ENCODE assay signal across 1 cellular context in the genomic region with DNA sequence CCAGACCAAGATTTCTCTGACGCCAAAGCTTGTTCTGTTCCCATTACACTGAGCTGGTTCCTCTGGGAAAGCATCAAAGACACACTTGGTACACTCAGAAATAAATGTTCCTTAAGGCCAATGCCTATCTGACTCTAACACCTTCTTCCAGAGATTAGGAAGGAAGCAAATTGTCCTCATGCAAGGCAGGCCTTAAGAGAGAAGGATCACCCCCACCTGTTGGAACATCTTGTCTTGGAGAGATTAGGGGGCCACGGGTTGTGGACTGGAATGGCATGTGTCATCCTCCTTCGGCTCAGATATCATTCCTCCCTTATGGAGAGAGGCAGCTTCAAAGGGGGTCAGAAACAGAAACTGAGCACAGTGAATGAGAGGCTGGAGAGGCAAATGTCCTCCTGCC.
TF ChIP-seq lines count a peak whose summit lies in the region.

No MANE protein-coding gene starts in this region.

TF ChIP-seq in WTC11, 78 proteins besides CTCF, POLR2A, EP300 and RAD21 (continued from another document):
- TF ChIP-seq, protein P1, sequence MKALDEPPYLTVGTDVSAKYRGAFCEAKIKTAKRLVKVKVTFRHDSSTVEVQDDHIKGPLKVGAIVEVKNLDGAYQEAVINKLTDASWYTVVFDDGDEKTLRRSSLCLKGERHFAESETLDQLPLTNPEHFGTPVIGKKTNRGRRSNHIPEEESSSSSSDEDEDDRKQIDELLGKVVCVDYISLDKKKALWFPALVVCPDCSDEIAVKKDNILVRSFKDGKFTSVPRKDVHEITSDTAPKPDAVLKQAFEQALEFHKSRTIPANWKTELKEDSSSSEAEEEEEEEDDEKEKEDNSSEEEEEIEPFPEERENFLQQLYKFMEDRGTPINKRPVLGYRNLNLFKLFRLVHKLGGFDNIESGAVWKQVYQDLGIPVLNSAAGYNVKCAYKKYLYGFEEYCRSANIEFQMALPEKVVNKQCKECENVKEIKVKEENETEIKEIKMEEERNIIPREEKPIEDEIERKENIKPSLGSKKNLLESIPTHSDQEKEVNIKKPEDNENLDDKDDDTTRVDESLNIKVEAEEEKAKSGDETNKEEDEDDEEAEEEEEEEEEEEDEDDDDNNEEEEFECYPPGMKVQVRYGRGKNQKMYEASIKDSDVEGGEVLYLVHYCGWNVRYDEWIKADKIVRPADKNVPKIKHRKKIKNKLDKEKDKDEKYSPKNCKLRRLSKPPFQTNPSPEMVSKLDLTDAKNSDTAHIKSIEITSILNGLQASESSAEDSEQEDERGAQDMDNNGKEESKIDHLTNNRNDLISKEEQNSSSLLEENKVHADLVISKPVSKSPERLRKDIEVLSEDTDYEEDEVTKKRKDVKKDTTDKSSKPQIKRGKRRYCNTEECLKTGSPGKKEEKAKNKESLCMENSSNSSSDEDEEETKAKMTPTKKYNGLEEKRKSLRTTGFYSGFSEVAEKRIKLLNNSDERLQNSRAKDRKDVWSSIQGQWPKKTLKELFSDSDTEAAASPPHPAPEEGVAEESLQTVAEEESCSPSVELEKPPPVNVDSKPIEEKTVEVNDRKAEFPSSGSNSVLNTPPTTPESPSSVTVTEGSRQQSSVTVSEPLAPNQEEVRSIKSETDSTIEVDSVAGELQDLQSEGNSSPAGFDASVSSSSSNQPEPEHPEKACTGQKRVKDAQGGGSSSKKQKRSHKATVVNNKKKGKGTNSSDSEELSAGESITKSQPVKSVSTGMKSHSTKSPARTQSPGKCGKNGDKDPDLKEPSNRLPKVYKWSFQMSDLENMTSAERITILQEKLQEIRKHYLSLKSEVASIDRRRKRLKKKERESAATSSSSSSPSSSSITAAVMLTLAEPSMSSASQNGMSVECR (CRISPR knock-in tag; IDR thresholded peaks at IDR 0.05; ENCODE audit: borderline replicate concordance) = no peak
- no peak for TF ChIP-seq PRRX2 (CRISPR knock-in tag; IDR thresholded peaks at IDR 0.05)
- TF ChIP-seq, protein P2, sequence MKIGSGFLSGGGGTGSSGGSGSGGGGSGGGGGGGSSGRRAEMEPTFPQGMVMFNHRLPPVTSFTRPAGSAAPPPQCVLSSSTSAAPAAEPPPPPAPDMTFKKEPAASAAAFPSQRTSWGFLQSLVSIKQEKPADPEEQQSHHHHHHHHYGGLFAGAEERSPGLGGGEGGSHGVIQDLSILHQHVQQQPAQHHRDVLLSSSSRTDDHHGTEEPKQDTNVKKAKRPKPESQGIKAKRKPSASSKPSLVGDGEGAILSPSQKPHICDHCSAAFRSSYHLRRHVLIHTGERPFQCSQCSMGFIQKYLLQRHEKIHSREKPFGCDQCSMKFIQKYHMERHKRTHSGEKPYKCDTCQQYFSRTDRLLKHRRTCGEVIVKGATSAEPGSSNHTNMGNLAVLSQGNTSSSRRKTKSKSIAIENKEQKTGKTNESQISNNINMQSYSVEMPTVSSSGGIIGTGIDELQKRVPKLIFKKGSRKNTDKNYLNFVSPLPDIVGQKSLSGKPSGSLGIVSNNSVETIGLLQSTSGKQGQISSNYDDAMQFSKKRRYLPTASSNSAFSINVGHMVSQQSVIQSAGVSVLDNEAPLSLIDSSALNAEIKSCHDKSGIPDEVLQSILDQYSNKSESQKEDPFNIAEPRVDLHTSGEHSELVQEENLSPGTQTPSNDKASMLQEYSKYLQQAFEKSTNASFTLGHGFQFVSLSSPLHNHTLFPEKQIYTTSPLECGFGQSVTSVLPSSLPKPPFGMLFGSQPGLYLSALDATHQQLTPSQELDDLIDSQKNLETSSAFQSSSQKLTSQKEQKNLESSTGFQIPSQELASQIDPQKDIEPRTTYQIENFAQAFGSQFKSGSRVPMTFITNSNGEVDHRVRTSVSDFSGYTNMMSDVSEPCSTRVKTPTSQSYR (CRISPR knock-in tag; IDR thresholded peaks at IDR 0.05) = no peak
- no peak for TF ChIP-seq EMX1 (CRISPR knock-in tag; IDR thresholded peaks at IDR 0.05)
- TF ChIP-seq, protein P3, sequence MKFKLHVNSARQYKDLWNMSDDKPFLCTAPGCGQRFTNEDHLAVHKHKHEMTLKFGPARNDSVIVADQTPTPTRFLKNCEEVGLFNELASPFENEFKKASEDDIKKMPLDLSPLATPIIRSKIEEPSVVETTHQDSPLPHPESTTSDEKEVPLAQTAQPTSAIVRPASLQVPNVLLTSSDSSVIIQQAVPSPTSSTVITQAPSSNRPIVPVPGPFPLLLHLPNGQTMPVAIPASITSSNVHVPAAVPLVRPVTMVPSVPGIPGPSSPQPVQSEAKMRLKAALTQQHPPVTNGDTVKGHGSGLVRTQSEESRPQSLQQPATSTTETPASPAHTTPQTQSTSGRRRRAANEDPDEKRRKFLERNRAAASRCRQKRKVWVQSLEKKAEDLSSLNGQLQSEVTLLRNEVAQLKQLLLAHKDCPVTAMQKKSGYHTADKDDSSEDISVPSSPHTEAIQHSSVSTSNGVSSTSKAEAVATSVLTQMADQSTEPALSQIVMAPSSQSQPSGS (CRISPR knock-in tag; IDR thresholded peaks at IDR 0.05; ENCODE audit: borderline replicate concordance, low read depth) = no peak
- no peak for TF ChIP-seq ZNF396 (CRISPR knock-in tag; IDR thresholded peaks at IDR 0.05; ENCODE audit: borderline replicate concordance)
- no peak for TF ChIP-seq GTF2I (CRISPR knock-in tag; conservative IDR thresholded peaks at IDR 0.05)
- TF ChIP-seq FOXJ3 (CRISPR knock-in tag; IDR thresholded peaks at IDR 0.05; ENCODE audit: borderline replicate concordance) = no peak
TF ChIP-seq in WTC11: peak in this region for 0.
